In the genomic region with DNA sequence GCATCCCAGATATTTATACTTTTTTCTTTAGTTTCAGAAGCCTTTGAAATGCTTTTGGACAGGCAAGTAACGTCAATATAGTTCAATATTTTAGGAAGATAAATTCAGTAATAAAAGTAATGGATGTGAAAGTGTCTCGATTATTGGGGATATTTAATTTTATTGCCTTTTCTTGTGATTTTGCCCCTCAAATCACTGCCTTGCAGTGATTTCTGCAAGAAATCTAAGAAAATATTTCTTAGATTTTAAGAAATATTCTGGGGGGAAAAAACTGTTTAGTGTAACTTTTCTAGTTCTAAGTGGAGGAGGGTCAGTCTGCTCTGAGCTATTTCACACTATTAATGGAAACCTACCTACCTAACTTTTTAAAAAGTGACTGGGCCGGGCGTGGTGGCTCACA, we compare ENCODE assay signal across 1 cellular context.
TF ChIP-seq lines count a peak whose summit lies in the region.

No MANE protein-coding gene starts in this region.

TF ChIP-seq in K562, 482 proteins besides CTCF, POLR2A, EP300 and RAD21:
- TF ChIP-seq MED1 (CRISPR knock-in tag; IDR thresholded peaks at IDR 0.05; ENCODE audit: borderline replicate concordance) (no peak), POU5F1 (IDR thresholded peaks at IDR 0.05; ENCODE audit: borderline replicate concordance, low read depth, low read length, partially characterized antibody) (no peak), KDM1A (IDR thresholded peaks at IDR 0.05) (peak; percentile 80 to 88; a peak in 3 of 4 replicates)
- TF ChIP-seq, protein P1, sequence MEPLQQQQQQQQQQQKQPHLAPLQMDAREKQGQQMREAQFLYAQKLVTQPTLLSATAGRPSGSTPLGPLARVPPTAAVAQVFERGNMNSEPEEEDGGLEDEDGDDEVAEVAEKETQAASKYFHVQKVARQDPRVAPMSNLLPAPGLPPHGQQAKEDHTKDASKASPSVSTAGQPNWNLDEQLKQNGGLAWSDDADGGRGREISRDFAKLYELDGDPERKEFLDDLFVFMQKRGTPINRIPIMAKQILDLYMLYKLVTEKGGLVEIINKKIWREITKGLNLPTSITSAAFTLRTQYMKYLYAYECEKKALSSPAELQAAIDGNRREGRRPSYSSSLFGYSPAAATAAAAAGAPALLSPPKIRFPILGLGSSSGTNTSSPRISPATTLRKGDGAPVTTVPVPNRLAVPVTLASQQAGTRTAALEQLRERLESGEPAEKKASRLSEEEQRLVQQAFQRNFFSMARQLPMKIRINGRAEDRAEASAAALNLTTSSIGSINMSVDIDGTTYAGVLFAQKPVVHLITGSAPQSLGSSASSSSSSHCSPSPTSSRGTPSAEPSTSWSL (CRISPR knock-in tag; IDR thresholded peaks at IDR 0.05; ENCODE audit: borderline replicate concordance): no peak
